In genomic region chr16:88743693-88744519, GRCh38 we compare ENCODE assay signal across 8 cellular contexts. TPM values are rescaled to one million over a fixed set of nuclear protein-coding genes. Genes with fewer than 3 reads are reported as not detected.
A peak's percentile ranks its signal among the peaks of the same experiment; 100 is the strongest.
DNase-seq lines count a peak whose midpoint lies in the region; ATAC-seq and TF ChIP-seq lines count a peak whose summit lies in the region.

No MANE protein-coding gene starts in this region.

- no peaks in the 10 kb centered on the region for H3K9me3 ChIP-seq in right lobe of liver

- no peak for TF ChIP-seq POLR2A in right lobe of liver (IDR thresholded peaks at IDR 0.05)

- H3K4me3 ChIP-seq in right lobe of liver: no peak overlapping the region

- intact Hi-C loops in right lobe of liver (cut with DNase I): loop anchor here in 1 of 2 donors (5.0 kb wide), 1 partner anchor 43 kb away; the partner anchor contains the start of gene PIEZO1

- WGBS in right lobe of liver (ENCODE audit: insufficient coverage, low coverage, low lambda C conversion rate, missing lambda C conversion rate): 48% methylated on average over 10 of the region's 30 CpGs

- H3K27ac ChIP-seq in right lobe of liver: no peak overlapping the region

- no peaks in the 10 kb centered on the region for H3K27me3 ChIP-seq in right lobe of liver

- TF ChIP-seq CTCF in GM10266 (IDR thresholded peaks at IDR 0.05; ENCODE audit: control insufficient read depth, insufficient read depth, low read depth, missing control alignments) (peak; percentile 66), right lobe of liver (IDR thresholded peaks at IDR 0.05) (peak; percentile 74 to 92 (median 87))

- H3K4me1 ChIP-seq in right lobe of liver: peaks cover 0 to 6% (median 3%) of the 10 kb centered on the region in 4 donors

- ATAC-seq in right lobe of liver: peak; percentile 74 to 86 (median 82)
- no peak for ATAC-seq in HG02852 (IDR thresholded peaks at IDR 0.05; ENCODE audit: unreplicated experiment)

- DNase-seq in GM10266 (ENCODE audit: extremely low spot score): peak; percentile 85
- peak; percentile 11 for DNase-seq in NCI-H1105 treated with DMSO at 0.1 percent for 48 hours (lab: John Stamatoyannopoulos, UW)
- DNase-seq in activated CD4-positive, alpha-beta T cell treated with anti-CD3 and anti-CD28 coated beads, Interleukin-2, amount 50 U/mL, for 24 hours (ENCODE audit: low read depth in 1 of 2, low spot score in 1 of 2): peak; percentile 59 to 64
- peak; percentile 37 for DNase-seq in dedifferentiated amniotic fluid mesenchymal stem cell (ENCODE audit: extremely low spot score)
- DNase-seq in right lobe of liver: peak; percentile 82 to 83 (median 82)
- peak; percentile 57 to 69 (median 67) for DNase-seq in stimulated activated CD4-positive, alpha-beta T cell treated with anti-CD3 and anti-CD28 coated beads, TNF-alpha, amount 100 ng/mL, for 4 hours (ENCODE audit: low read depth in 3 of 3)
- DNase-seq in middle frontal gyrus (ENCODE audit: extremely low spot score, low spot score): no peak

- H3K36me3 ChIP-seq in right lobe of liver: peaks cover 0 to 6% (median 0%) of the 10 kb centered on the region in 4 donors

RNA-seq across cellular contexts. Expression of gene CTU2, which starts 37.6 kb away (rescaled TPM):
- 1 to 10 TPM; 5.0 to 9.5 (median 8.2) TPM for total RNA-seq in right lobe of liver

RNA-seq across cellular contexts. Expression of gene RNF166, which starts 37.7 kb away (rescaled TPM):
- 10 to 100 TPM in 2 of 6 experiments, 1 to 10 TPM in 4; 8.1 to 12.8 (median 10.0) TPM for total RNA-seq in right lobe of liver

RNA-seq across cellular contexts. Expression of gene PIEZO1, which starts 41.1 kb away (rescaled TPM):
- total RNA-seq in right lobe of liver: 10 to 100 TPM; 48.9 to 91.9 (median 64.4) TPM

RNA-seq across cellular contexts. Expression of gene SNAI3, which starts 57.6 kb away (rescaled TPM):
- total RNA-seq in right lobe of liver: under 1 TPM; 0.15 to 0.98 (median 0.35) TPM

RNA-seq across cellular contexts. Expression of gene CDT1, which starts 59.7 kb away (rescaled TPM):
- 1 to 10 TPM in 2 of 6 experiments, under 1 TPM in 4; 0.22 to 9.6 (median 0.42) TPM for total RNA-seq in right lobe of liver
